8 cellular contexts compared by ENCODE assay signal in genomic region chr1:56330400-56331026, GRCh38.
A peak's percentile ranks its signal among the peaks of the same experiment; 100 is the strongest.
DNase-seq lines count a peak whose midpoint lies in the region; ATAC-seq, FAIRE-seq and TF ChIP-seq lines count a peak whose summit lies in the region.
"Had no signal": no experiment of that assay in that cellular context is flagged by ENCODE, and none has a peak within 500 bp of the region (broad histone marks: within the 10 kb centered on the region; RNA-seq: fewer than 3 reads in every experiment).

No MANE protein-coding gene starts in this region.

- no peaks in the 10 kb centered on the region for H3K36me3 ChIP-seq in osteoblast (ENCODE audit: insufficient read depth, low read length)

- no peaks in the 10 kb centered on the region for H3K9me3 ChIP-seq in osteoblast (ENCODE audit: low read depth, low read length)

- no peaks in the 10 kb centered on the region for H3K27me3 ChIP-seq in osteoblast (ENCODE audit: insufficient read depth, low read length)

- H2AFZ ChIP-seq in osteoblast (ENCODE audit: low read length): no peak overlapping the region

- peak overlapping the region; percentile 24 for H3K4me2 ChIP-seq in osteoblast (ENCODE audit: insufficient read depth, low read length)

- no peak for FAIRE-seq in D721Med (lab: Jason Lieb, UNC)

- CTCF ChIA-PET in RWPE1 (lab: Yijun Ruan, JAX): interaction anchor here (0.6 to 0.7 kb wide), 2 partner anchors 442 to 629 kb away, joined by 3 to 4 read pairs; no protein-coding TSS in a partner anchor

- ATAC-seq in GM19324 (IDR thresholded peaks at IDR 0.05; ENCODE audit: low FRiP score, unreplicated experiment): peak; percentile 69
- ATAC-seq in HG02938 (IDR thresholded peaks at IDR 0.05; ENCODE audit: unreplicated experiment): peak; percentile 97
- no peak for ATAC-seq in omental fat pad (ENCODE audit: low FRiP score)

- H3K4me1 ChIP-seq in osteoblast (ENCODE audit: insufficient read depth, low read length): peaks cover 25% of the 10 kb centered on the region

- no peaks in the 10 kb centered on the region for H3K79me2 ChIP-seq in osteoblast (ENCODE audit: insufficient read depth, low read length)

- peak; percentile 9 for DNase-seq in RWPE1 (ENCODE audit: low spot score)
- DNase-seq in osteoblast (ENCODE audit: insufficient read length, low spot score, missing footprints): no peak
- no peak for DNase-seq in omental fat pad (ENCODE audit: low spot score)
- no peak for DNase-seq in D721Med (ENCODE audit: insufficient read length, low spot score)
- DNase-seq in anterior cingulate cortex (lab: John Stamatoyannopoulos, UW): no peak

- H3K4me3 ChIP-seq in osteoblast (ENCODE audit: insufficient read depth, low read length): no peak overlapping the region
- H3K4me3 ChIP-seq: lung had no signal

- H3K27ac ChIP-seq in RWPE1 (no peak overlapping the region), osteoblast (ENCODE audit: low read depth, low read length) (no peak overlapping the region)

- no peak for TF ChIP-seq CTCF in RWPE1 (conservative IDR thresholded peaks at IDR 0.05; ENCODE audit: low read depth)
- no peak for TF ChIP-seq CTCF in osteoblast (IDR thresholded peaks at IDR 0.05; ENCODE audit: extremely low read depth, low read depth, low read length)
- TF ChIP-seq CTCF in omental fat pad (IDR thresholded peaks at IDR 0.05): no peak
- no peak for TF ChIP-seq CTCF in D721Med (IDR thresholded peaks at IDR 0.05; ENCODE audit: insufficient read depth, missing control alignments)

- POLR2A ChIA-PET in RWPE1 (lab: Yijun Ruan, JAX; ENCODE audit: low non-redundant PET): no interaction called here

- no peaks in the 10 kb centered on the region for H4K20me1 ChIP-seq in osteoblast (ENCODE audit: insufficient read depth, low read length)
